In the genomic region with DNA sequence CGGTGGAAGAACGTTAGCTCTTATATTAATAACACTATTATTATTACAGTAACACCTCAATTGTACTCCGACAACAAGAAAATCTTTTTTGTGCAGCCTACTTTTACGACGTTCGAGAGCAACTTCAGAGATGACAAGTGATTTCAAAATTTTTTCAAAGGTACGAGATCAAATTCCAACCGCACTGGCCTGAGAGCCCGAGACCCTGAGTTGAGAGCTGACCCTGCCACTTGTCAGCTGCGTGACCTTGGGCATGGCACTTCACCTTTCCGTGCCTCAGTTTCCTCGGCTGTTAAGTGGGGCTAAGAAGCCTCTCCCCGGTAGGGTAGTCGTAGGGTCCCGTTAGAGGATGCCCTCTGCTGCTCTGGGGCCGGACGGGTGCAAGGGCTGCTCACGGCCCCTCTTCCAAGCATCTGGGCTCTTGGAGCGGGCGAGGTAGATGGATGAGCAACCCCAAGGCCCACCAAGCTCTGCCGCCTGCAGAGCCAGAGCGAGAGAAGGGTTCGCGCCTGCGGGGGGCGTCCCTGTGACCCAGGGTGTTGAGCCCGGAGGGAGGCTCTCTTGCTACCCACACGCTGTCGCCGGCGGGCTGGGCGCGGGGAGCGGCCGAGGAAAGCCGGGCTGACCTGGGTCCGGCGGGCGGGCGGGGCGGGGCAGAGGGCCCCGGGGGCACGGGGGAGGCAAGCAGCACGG, we compare ENCODE assay signal across 1 cellular context.
TF ChIP-seq lines count a peak whose summit lies in the region.

No MANE protein-coding gene starts in this region.

TF ChIP-seq in HepG2, 621 proteins besides CTCF, POLR2A, EP300 and RAD21 (continued from another document and continues in another):
- TF ChIP-seq, protein P1, sequence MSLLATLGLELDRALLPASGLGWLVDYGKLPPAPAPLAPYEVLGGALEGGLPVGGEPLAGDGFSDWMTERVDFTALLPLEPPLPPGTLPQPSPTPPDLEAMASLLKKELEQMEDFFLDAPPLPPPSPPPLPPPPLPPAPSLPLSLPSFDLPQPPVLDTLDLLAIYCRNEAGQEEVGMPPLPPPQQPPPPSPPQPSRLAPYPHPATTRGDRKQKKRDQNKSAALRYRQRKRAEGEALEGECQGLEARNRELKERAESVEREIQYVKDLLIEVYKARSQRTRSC (CRISPR knock-in tag; IDR thresholded peaks at IDR 0.05; ENCODE audit: low read depth), result no peak
- no peak for TF ChIP-seq ATF7 (IDR thresholded peaks at IDR 0.05)
- TF ChIP-seq ATF7 (CRISPR knock-in tag; IDR thresholded peaks at IDR 0.05), result peak; percentile 58; the same call in 1 of the 2 replicates
- TF ChIP-seq SAP130 (CRISPR knock-in tag; IDR thresholded peaks at IDR 0.05; ENCODE audit: low read depth), result peak; percentile 40
- TF ChIP-seq SSRP1 (CRISPR knock-in tag; IDR thresholded peaks at IDR 0.05), result 0 out of 2 replicates have a peak, but pooled peaks have one; percentile 29
- TF ChIP-seq SP4 (CRISPR knock-in tag; IDR thresholded peaks at IDR 0.05), result peak; percentile 44; the same call in 1 of the 2 replicates
- no peak for TF ChIP-seq ZMAT5 (CRISPR knock-in tag; IDR thresholded peaks at IDR 0.05; ENCODE audit: borderline replicate concordance, low read depth)
- TF ChIP-seq, protein P2, sequence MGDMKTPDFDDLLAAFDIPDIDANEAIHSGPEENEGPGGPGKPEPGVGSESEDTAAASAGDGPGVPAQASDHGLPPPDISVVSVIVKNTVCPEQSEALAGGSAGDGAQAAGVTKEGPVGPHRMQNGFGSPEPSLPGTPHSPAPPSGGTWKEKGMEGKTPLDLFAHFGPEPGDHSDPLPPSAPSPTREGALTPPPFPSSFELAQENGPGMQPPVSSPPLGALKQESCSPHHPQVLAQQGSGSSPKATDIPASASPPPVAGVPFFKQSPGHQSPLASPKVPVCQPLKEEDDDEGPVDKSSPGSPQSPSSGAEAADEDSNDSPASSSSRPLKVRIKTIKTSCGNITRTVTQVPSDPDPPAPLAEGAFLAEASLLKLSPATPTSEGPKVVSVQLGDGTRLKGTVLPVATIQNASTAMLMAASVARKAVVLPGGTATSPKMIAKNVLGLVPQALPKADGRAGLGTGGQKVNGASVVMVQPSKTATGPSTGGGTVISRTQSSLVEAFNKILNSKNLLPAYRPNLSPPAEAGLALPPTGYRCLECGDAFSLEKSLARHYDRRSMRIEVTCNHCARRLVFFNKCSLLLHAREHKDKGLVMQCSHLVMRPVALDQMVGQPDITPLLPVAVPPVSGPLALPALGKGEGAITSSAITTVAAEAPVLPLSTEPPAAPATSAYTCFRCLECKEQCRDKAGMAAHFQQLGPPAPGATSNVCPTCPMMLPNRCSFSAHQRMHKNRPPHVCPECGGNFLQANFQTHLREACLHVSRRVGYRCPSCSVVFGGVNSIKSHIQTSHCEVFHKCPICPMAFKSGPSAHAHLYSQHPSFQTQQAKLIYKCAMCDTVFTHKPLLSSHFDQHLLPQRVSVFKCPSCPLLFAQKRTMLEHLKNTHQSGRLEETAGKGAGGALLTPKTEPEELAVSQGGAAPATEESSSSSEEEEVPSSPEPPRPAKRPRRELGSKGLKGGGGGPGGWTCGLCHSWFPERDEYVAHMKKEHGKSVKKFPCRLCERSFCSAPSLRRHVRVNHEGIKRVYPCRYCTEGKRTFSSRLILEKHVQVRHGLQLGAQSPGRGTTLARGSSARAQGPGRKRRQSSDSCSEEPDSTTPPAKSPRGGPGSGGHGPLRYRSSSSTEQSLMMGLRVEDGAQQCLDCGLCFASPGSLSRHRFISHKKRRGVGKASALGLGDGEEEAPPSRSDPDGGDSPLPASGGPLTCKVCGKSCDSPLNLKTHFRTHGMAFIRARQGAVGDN (CRISPR knock-in tag; IDR thresholded peaks at IDR 0.05), result peak; percentile 77
- TF ChIP-seq NKX3-1 (CRISPR knock-in tag; IDR thresholded peaks at IDR 0.05), result peak; percentile 80; the same call in 1 of the 2 replicates
- TF ChIP-seq XBP1 (CRISPR knock-in tag; IDR thresholded peaks at IDR 0.05), result 0 out of 2 replicates have a peak, but pooled peaks have one; percentile 9
- TF ChIP-seq HOXA5 (CRISPR knock-in tag; IDR thresholded peaks at IDR 0.05), result peak; percentile 21; the same call in 1 of the 2 replicates
- no peak for TF ChIP-seq ZNF773 (CRISPR knock-in tag; IDR thresholded peaks at IDR 0.05; ENCODE audit: borderline replicate concordance)
- TF ChIP-seq HNRNPLL (IDR thresholded peaks at IDR 0.05; ENCODE audit: low read depth, low read length, poor library complexity, severe bottlenecking), result no peak
- TF ChIP-seq, protein P3, sequence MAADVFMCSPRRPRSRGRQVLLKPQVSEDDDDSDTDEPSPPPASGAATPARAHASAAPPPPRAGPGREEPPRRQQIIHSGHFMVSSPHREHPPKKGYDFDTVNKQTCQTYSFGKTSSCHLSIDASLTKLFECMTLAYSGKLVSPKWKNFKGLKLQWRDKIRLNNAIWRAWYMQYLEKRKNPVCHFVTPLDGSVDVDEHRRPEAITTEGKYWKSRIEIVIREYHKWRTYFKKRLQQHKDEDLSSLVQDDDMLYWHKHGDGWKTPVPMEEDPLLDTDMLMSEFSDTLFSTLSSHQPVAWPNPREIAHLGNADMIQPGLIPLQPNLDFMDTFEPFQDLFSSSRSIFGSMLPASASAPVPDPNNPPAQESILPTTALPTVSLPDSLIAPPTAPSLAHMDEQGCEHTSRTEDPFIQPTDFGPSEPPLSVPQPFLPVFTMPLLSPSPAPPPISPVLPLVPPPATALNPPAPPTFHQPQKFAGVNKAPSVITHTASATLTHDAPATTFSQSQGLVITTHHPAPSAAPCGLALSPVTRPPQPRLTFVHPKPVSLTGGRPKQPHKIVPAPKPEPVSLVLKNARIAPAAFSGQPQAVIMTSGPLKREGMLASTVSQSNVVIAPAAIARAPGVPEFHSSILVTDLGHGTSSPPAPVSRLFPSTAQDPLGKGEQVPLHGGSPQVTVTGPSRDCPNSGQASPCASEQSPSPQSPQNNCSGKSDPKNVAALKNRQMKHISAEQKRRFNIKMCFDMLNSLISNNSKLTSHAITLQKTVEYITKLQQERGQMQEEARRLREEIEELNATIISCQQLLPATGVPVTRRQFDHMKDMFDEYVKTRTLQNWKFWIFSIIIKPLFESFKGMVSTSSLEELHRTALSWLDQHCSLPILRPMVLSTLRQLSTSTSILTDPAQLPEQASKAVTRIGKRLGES (CRISPR knock-in tag; IDR thresholded peaks at IDR 0.05; ENCODE audit: borderline replicate concordance), result no peak
- 0 out of 2 replicates have a peak, but pooled peaks have one; percentile 12 for TF ChIP-seq E2F2 (CRISPR knock-in tag; IDR thresholded peaks at IDR 0.05; ENCODE audit: borderline replicate concordance)
- TF ChIP-seq, protein P4, sequence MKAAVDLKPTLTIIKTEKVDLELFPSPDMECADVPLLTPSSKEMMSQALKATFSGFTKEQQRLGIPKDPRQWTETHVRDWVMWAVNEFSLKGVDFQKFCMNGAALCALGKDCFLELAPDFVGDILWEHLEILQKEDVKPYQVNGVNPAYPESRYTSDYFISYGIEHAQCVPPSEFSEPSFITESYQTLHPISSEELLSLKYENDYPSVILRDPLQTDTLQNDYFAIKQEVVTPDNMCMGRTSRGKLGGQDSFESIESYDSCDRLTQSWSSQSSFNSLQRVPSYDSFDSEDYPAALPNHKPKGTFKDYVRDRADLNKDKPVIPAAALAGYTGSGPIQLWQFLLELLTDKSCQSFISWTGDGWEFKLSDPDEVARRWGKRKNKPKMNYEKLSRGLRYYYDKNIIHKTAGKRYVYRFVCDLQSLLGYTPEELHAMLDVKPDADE (CRISPR knock-in tag; IDR thresholded peaks at IDR 0.05), result no peak; the same call in 1 of the 2 replicates
- peak; percentile 51 for TF ChIP-seq TARDBP (CRISPR knock-in tag; IDR thresholded peaks at IDR 0.05)
- TF ChIP-seq, protein P5, sequence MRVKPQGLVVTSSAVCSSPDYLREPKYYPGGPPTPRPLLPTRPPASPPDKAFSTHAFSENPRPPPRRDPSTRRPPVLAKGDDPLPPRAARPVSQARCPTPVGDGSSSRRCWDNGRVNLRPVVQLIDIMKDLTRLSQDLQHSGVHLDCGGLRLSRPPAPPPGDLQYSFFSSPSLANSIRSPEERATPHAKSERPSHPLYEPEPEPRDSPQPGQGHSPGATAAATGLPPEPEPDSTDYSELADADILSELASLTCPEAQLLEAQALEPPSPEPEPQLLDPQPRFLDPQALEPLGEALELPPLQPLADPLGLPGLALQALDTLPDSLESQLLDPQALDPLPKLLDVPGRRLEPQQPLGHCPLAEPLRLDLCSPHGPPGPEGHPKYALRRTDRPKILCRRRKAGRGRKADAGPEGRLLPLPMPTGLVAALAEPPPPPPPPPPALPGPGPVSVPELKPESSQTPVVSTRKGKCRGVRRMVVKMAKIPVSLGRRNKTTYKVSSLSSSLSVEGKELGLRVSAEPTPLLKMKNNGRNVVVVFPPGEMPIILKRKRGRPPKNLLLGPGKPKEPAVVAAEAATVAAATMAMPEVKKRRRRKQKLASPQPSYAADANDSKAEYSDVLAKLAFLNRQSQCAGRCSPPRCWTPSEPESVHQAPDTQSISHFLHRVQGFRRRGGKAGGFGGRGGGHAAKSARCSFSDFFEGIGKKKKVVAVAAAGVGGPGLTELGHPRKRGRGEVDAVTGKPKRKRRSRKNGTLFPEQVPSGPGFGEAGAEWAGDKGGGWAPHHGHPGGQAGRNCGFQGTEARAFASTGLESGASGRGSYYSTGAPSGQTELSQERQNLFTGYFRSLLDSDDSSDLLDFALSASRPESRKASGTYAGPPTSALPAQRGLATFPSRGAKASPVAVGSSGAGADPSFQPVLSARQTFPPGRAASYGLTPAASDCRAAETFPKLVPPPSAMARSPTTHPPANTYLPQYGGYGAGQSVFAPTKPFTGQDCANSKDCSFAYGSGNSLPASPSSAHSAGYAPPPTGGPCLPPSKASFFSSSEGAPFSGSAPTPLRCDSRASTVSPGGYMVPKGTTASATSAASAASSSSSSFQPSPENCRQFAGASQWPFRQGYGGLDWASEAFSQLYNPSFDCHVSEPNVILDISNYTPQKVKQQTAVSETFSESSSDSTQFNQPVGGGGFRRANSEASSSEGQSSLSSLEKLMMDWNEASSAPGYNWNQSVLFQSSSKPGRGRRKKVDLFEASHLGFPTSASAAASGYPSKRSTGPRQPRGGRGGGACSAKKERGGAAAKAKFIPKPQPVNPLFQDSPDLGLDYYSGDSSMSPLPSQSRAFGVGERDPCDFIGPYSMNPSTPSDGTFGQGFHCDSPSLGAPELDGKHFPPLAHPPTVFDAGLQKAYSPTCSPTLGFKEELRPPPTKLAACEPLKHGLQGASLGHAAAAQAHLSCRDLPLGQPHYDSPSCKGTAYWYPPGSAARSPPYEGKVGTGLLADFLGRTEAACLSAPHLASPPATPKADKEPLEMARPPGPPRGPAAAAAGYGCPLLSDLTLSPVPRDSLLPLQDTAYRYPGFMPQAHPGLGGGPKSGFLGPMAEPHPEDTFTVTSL (CRISPR knock-in tag; IDR thresholded peaks at IDR 0.05; ENCODE audit: borderline replicate concordance), result peak; percentile 11; the same call in 1 of the 2 replicates
- TF ChIP-seq POLR2AphosphoS2 (IDR thresholded peaks at IDR 0.05; ENCODE audit: low read depth, low read length), result no peak
- TF ChIP-seq ZNF530 (CRISPR knock-in tag; IDR thresholded peaks at IDR 0.05; ENCODE audit: low read depth), result no peak
- peak; percentile 62; the same call in 1 of the 2 replicates for TF ChIP-seq ZNF768 (CRISPR knock-in tag; IDR thresholded peaks at IDR 0.05)
- peak; percentile 53; the same call in 1 of the 2 replicates for TF ChIP-seq RFXAP (CRISPR knock-in tag; IDR thresholded peaks at IDR 0.05; ENCODE audit: borderline replicate concordance)
- peak; percentile 91 for TF ChIP-seq ZNF580 (CRISPR knock-in tag; IDR thresholded peaks at IDR 0.05; ENCODE audit: borderline replicate concordance, low read depth)
- TF ChIP-seq ESRRA (CRISPR knock-in tag; IDR thresholded peaks at IDR 0.05; ENCODE audit: low read depth), result peak; percentile 75; the same call in 1 of the 2 replicates
- TF ChIP-seq ZNF572 (CRISPR knock-in tag; IDR thresholded peaks at IDR 0.05), result peak; percentile 94; the same call in 1 of the 2 replicates
- peak; percentile 37; the same call in 1 of the 2 replicates for TF ChIP-seq TBX2 (CRISPR knock-in tag; IDR thresholded peaks at IDR 0.05; ENCODE audit: borderline replicate concordance)
- TF ChIP-seq SOX6 (IDR thresholded peaks at IDR 0.05), result no peak
- TF ChIP-seq SOX6 (CRISPR knock-in tag; IDR thresholded peaks at IDR 0.05), result peak; percentile 30; the same call in 1 of the 2 replicates
- TF ChIP-seq NPAS2 (CRISPR knock-in tag; IDR thresholded peaks at IDR 0.05; ENCODE audit: borderline replicate concordance), result no peak
- TF ChIP-seq, protein P6, sequence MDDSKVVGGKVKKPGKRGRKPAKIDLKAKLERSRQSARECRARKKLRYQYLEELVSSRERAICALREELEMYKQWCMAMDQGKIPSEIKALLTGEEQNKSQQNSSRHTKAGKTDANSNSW (CRISPR knock-in tag; IDR thresholded peaks at IDR 0.05; ENCODE audit: borderline replicate concordance), result 0 out of 2 replicates have a peak, but pooled peaks have one; percentile 66
- TF ChIP-seq SP1 (IDR thresholded peaks at IDR 0.05), result no peak
- no peak for TF ChIP-seq SP1 (CRISPR knock-in tag; IDR thresholded peaks at IDR 0.05)
- TF ChIP-seq ZFX (CRISPR knock-in tag; IDR thresholded peaks at IDR 0.05; ENCODE audit: low read depth), result peak; percentile 71
- no peak for TF ChIP-seq KDM4B (CRISPR knock-in tag; IDR thresholded peaks at IDR 0.05)
- TF ChIP-seq CHD2 (IDR thresholded peaks at IDR 0.05; ENCODE audit: low read depth, low read length), result no peak
- TF ChIP-seq MYNN (CRISPR knock-in tag; IDR thresholded peaks at IDR 0.05; ENCODE audit: low read depth), result peak; percentile 85; the same call in 1 of the 2 replicates
- TF ChIP-seq, protein P7, sequence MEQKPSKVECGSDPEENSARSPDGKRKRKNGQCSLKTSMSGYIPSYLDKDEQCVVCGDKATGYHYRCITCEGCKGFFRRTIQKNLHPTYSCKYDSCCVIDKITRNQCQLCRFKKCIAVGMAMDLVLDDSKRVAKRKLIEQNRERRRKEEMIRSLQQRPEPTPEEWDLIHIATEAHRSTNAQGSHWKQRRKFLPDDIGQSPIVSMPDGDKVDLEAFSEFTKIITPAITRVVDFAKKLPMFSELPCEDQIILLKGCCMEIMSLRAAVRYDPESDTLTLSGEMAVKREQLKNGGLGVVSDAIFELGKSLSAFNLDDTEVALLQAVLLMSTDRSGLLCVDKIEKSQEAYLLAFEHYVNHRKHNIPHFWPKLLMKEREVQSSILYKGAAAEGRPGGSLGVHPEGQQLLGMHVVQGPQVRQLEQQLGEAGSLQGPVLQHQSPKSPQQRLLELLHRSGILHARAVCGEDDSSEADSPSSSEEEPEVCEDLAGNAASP (CRISPR knock-in tag; IDR thresholded peaks at IDR 0.05; ENCODE audit: borderline replicate concordance), result no peak
- TF ChIP-seq AGO2 (optimal IDR thresholded peaks at IDR 0.05; ENCODE audit: low read depth, low read length), result peak; percentile 50
- TF ChIP-seq SMYD3 (CRISPR knock-in tag; IDR thresholded peaks at IDR 0.05), result no peak
